17 cellular contexts compared by ENCODE assay signal in genomic region chr1:81304187-81304586, GRCh38.
DNase-seq lines count a peak whose midpoint lies in the region; ATAC-seq and TF ChIP-seq lines count a peak whose summit lies in the region.
"Had no signal": no experiment of that assay in that cellular context is flagged by ENCODE, and none has a peak within 500 bp of the region (broad histone marks: within the 10 kb centered on the region; RNA-seq: fewer than 3 reads in every experiment).

No MANE protein-coding gene starts in this region.

- H3K4me3 ChIP-seq in foreskin fibroblast (ENCODE audit: low read depth in 1 of 2, low read length in 2 of 2) = no peak overlapping the region

- no peak overlapping the region for H3K27ac Mint-ChIP-seq in HFFc6
- H3K27ac Mint-ChIP-seq: activated naive CD8-positive, alpha-beta T cell treated with anti-CD3 and anti-CD28 coated beads, Interleukin-2, amount 50 U/mL, for 24 hours; dendritic cell treated with granulocyte-macrophage colony-stimulating factor and Interleukin-4, amounts not matched to agents 40 ng/mL and 50 ng/mL, for 4 days; stimulated activated naive CD8-positive, alpha-beta T cell treated with anti-CD3 and anti-CD28 coated beads, Interleukin-15, amount 100 ng/mL, for 72 hours had no signal

- H3K4me1 Mint-ChIP-seq in HFFc6 (ENCODE audit: low read depth) = no peaks in the 10 kb centered on the region; the same call in 1 of the 2 replicates
- H3K4me1 Mint-ChIP-seq: activated naive CD8-positive, alpha-beta T cell treated with anti-CD3 and anti-CD28 coated beads, Interleukin-2, amount 50 U/mL, for 24 hours; stimulated activated naive CD8-positive, alpha-beta T cell treated with anti-CD3 and anti-CD28 coated beads, Interleukin-15, amount 100 ng/mL, for 72 hours had no signal

- no peaks in the 10 kb centered on the region for H3K9me3 Mint-ChIP-seq in HFFc6
- H3K9me3 Mint-ChIP-seq: activated T-cell treated with anti-CD3 and anti-CD28 coated beads, Interleukin-2, amount 50 U/mL, for 4 hours; dendritic cell treated with granulocyte-macrophage colony-stimulating factor and Interleukin-4, amounts not matched to agents 40 ng/mL and 50 ng/mL, for 4 days had no signal

- H3K36me3 Mint-ChIP-seq in HFFc6 (ENCODE audit: low read depth) = no peaks in the 10 kb centered on the region

- DNase-seq in AG08395 (ENCODE audit: low spot score) (peak; percentile 68), HFFc6 (peak; percentile 27), amniotic stem cell (lab: John Stamatoyannopoulos, UW) (peak; percentile 21), foreskin fibroblast (peak; percentile 62 to 87), SIG-M5 treated with dmso at 0.1 percent for 504 hours (lab: John Stamatoyannopoulos, UW; ENCODE audit: unreplicated experiment) (no peak)
- no peak for DNase-seq in activated CD4-positive, alpha-beta T cell treated with anti-CD3 and anti-CD28 coated beads, Interleukin-2, amount 50 U/mL, for 4 hours
- DNase-seq: activated CD4-positive, alpha-beta T cell treated with anti-CD3 and anti-CD28 coated beads, Interleukin-2, amount 50 U/mL, for 1 hour; activated naive CD8-positive, alpha-beta T cell treated with anti-CD3 and anti-CD28 coated beads, Interleukin-2, amount 50 U/mL, for 24 hours; activated T-cell treated with anti-CD3 and anti-CD28 coated beads, Interleukin-2, amount 50 U/mL, for 4 hours; foreskin melanocyte; NCI-H2029; NCI-H82; SHP77; stimulated activated naive CD8-positive, alpha-beta T cell treated with anti-CD3 and anti-CD28 coated beads, Interleukin-15, amount 100 ng/mL, for 72 hours had no signal

- ATAC-seq in HG02623 (IDR thresholded peaks at IDR 0.05; ENCODE audit: unreplicated experiment) (no peak), GM21528 (IDR thresholded peaks at IDR 0.05; ENCODE audit: low FRiP score, unreplicated experiment) (no peak)
- ATAC-seq: activated naive CD8-positive, alpha-beta T cell treated with anti-CD3 and anti-CD28 coated beads, Interleukin-2, amount 50 U/mL, for 24 hours; activated T-cell treated with anti-CD3 and anti-CD28 coated beads, Interleukin-2, amount 50 U/mL, for 4 hours; stimulated activated naive CD8-positive, alpha-beta T cell treated with anti-CD3 and anti-CD28 coated beads, Interleukin-15, amount 100 ng/mL, for 72 hours had no signal

- H3K4me3 Mint-ChIP-seq in HFFc6 = no peak overlapping the region
- H3K4me3 Mint-ChIP-seq: activated naive CD8-positive, alpha-beta T cell treated with anti-CD3 and anti-CD28 coated beads, Interleukin-2, amount 50 U/mL, for 24 hours; activated T-cell treated with anti-CD3 and anti-CD28 coated beads, Interleukin-2, amount 50 U/mL, for 4 hours; dendritic cell treated with granulocyte-macrophage colony-stimulating factor and Interleukin-4, amounts not matched to agents 40 ng/mL and 50 ng/mL, for 4 days; stimulated activated naive CD8-positive, alpha-beta T cell treated with anti-CD3 and anti-CD28 coated beads, Interleukin-15, amount 100 ng/mL, for 72 hours had no signal

- H3K27me3 Mint-ChIP-seq in HFFc6 (ENCODE audit: insufficient read depth) = peaks cover 2% of the 10 kb centered on the region
- H3K27me3 Mint-ChIP-seq: activated naive CD8-positive, alpha-beta T cell treated with anti-CD3 and anti-CD28 coated beads, Interleukin-2, amount 50 U/mL, for 24 hours; dendritic cell treated with granulocyte-macrophage colony-stimulating factor and Interleukin-4, amounts not matched to agents 40 ng/mL and 50 ng/mL, for 4 days; stimulated activated naive CD8-positive, alpha-beta T cell treated with anti-CD3 and anti-CD28 coated beads, Interleukin-15, amount 100 ng/mL, for 72 hours had no signal

- TF ChIP-seq CTCF in HFFc6 (IDR thresholded peaks at IDR 0.05) (no peak), foreskin fibroblast (IDR thresholded peaks at IDR 0.05; ENCODE audit: low read depth, low read length) (no peak)

Comparison
In these comparisons a context has a peak if more than half of its experiments do, and no peak if none do; other contexts are left out.
1. DNase-seq: peak in AG08395 (single experiment), HFFc6 (single experiment), amniotic stem cell (single experiment) and foreskin fibroblast (2 of 2); none in activated CD4-positive, alpha-beta T cell treated with anti-CD3 and anti-CD28 coated beads, Interleukin-2, amount 50 U/mL, for 4 hours (0 of 2) and SIG-M5 treated with dmso at 0.1 percent for 504 hours (single experiment).